In the genomic region with DNA sequence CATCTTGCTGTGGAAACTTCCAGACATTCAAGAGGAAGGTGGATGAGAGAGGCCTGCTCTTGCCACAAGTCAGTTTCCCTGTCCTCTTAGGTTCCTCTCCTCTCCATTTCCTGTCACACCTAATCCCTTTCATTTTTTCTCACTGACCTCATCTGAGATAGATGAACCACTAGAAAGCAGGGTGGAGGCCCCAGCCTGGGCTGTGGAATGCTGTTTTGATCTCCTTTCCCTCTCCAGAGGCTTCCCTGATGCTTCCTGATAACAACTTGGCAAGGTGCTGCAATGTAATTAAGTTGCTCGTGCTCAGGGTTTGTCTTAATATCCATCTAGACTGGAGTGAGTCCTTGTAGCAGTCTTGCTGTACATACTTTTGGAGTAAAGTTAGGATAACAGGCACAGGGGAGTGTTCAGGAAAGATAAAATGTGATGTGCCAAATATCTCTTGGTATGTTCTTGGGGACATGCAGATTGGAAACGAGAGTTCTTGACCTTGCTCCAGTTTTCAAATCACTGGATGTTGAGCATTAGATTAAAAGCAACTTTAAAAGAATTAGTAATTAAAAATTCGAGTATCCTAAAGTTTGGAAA, we compare ENCODE assay signal across 10 cellular contexts. TPM values are rescaled to one million over a fixed set of nuclear protein-coding genes. Genes with fewer than 3 reads are reported as not detected.
A peak's percentile ranks its signal among the peaks of the same experiment; 100 is the strongest.
DNase-seq lines count a peak whose midpoint lies in the region; ATAC-seq, FAIRE-seq and TF ChIP-seq lines count a peak whose summit lies in the region.
"Had no signal": no experiment of that assay in that cellular context is flagged by ENCODE, and none has a peak within 500 bp of the region (broad histone marks: within the 10 kb centered on the region; RNA-seq: fewer than 3 reads in every experiment).

No MANE protein-coding gene starts in this region.

- FAIRE-seq in RCC 7860 (lab: Jason Lieb, UNC), result peak; percentile 67

- intact Hi-C loops in CD4-positive, alpha-beta T cell (cut with DNase I, micrococcal nuclease), result no loop called here

- TF ChIP-seq EP300 in suprapubic skin (IDR thresholded peaks at IDR 0.05), result no peak

- no peak overlapping the region for H3K4me3 Mint-ChIP-seq in T-helper 1 cell treated with Interleukin-12 subunit alpha and Interleukin-12 subunit beta and Interleukin-4 antibody, amounts not matched to agents 30 μg/mL and 1 μg/mL, for 36 hours
- no peak overlapping the region for H3K4me3 Mint-ChIP-seq in CD4-positive, alpha-beta T cell

- H3K36me3 ChIP-seq in suprapubic skin, result peaks cover 49% of the 10 kb centered on the region

- TF ChIP-seq CTCF in foreskin keratinocyte (conservative IDR thresholded peaks at IDR 0.05) (no peak), suprapubic skin (IDR thresholded peaks at IDR 0.05) (no peak)
- TF ChIP-seq CTCF in CD4-positive, alpha-beta T cell (IDR thresholded peaks at IDR 0.05), result no peak

- ATAC-seq in foreskin keratinocyte (peak; percentile 78), HG02798 (IDR thresholded peaks at IDR 0.05; ENCODE audit: poor library complexity, unreplicated experiment) (no peak)
- ATAC-seq in CD4-positive, alpha-beta T cell (ENCODE audit: poor library complexity), result no peak

- peaks cover 8% of the 10 kb centered on the region for H3K36me3 Mint-ChIP-seq in T-helper 1 cell treated with Interleukin-12 subunit alpha and Interleukin-12 subunit beta and Interleukin-4 antibody, amounts not matched to agents 30 μg/mL and 1 μg/mL, for 36 hours (ENCODE audit: low read depth)
- peaks cover 57% of the 10 kb centered on the region for H3K36me3 Mint-ChIP-seq in CD4-positive, alpha-beta T cell (ENCODE audit: low read depth)

- peaks cover 29% of the 10 kb centered on the region for H3K4me1 ChIP-seq in foreskin keratinocyte
- H3K4me1 ChIP-seq in suprapubic skin, result peaks cover 21% of the 10 kb centered on the region
- H3K4me1 ChIP-seq: BLaER1 had no signal

- in situ Hi-C loops in KBM-7 (cut with MboI; ENCODE audit: low pct_unique_long_range_greater_than_20kb, low sequenced_read_pairs), result no loop called here

- POLR2A ChIA-PET in CD4-positive, alpha-beta T cell (lab: Charles Lee), result interaction anchor here (1.8 kb wide), 1 partner anchor 12 kb away, joined by 5 read pairs; the partner anchor contains the start of gene IFT25

- H3K4me3 ChIP-seq in suprapubic skin, result no peak overlapping the region
- H3K4me3 ChIP-seq: BLaER1 had no signal

- peaks cover 13% of the 10 kb centered on the region for H3K4me1 Mint-ChIP-seq in T-helper 1 cell treated with Interleukin-12 subunit alpha and Interleukin-12 subunit beta and Interleukin-4 antibody, amounts not matched to agents 30 μg/mL and 1 μg/mL, for 36 hours (ENCODE audit: low read depth)
- peaks cover 4% of the 10 kb centered on the region for H3K4me1 Mint-ChIP-seq in CD4-positive, alpha-beta T cell (ENCODE audit: low read depth)

- no peaks in the 10 kb centered on the region for H3K27me3 Mint-ChIP-seq in T-helper 1 cell treated with Interleukin-12 subunit alpha and Interleukin-12 subunit beta and Interleukin-4 antibody, amounts not matched to agents 30 μg/mL and 1 μg/mL, for 36 hours (ENCODE audit: low read depth)
- no peaks in the 10 kb centered on the region for H3K27me3 Mint-ChIP-seq in CD4-positive, alpha-beta T cell

- DNase-seq in T-helper 1 cell, result no peak
- DNase-seq in RCC 7860 (ENCODE audit: low spot score), result peak; percentile 75
- peak; percentile 76 to 87 for DNase-seq in foreskin keratinocyte
- DNase-seq in suprapubic skin (ENCODE audit: low spot score in 2 of 2), result no peak
- DNase-seq in CD4-positive, alpha-beta T cell, result no peak
- DNase-seq in KBM-7, result no peak
- DNase-seq: stimulated activated naive CD4-positive, alpha-beta T cell treated with Interleukin-2 at 50 U/mL for 16 hours had no signal

- peak overlapping the region; percentile 38 for H3K27ac Mint-ChIP-seq in T-helper 1 cell treated with Interleukin-12 subunit alpha and Interleukin-12 subunit beta and Interleukin-4 antibody, amounts not matched to agents 30 μg/mL and 1 μg/mL, for 36 hours
- H3K27ac Mint-ChIP-seq in CD4-positive, alpha-beta T cell, result no peak overlapping the region

- H3K27ac ChIP-seq in foreskin keratinocyte (peak overlapping the region; percentile 36), suprapubic skin (peak overlapping the region; percentile 72)
- no peak overlapping the region for H3K27ac ChIP-seq in CD4-positive, alpha-beta T cell (ENCODE audit: low read depth, low read length)
- H3K27ac ChIP-seq: BLaER1 had no signal

- H3K9me3 ChIP-seq in suprapubic skin, result no peaks in the 10 kb centered on the region
- H3K9me3 ChIP-seq in CD4-positive, alpha-beta T cell (ENCODE audit: control insufficient read depth, low read length), result no peaks in the 10 kb centered on the region
- H3K9me3 ChIP-seq: BLaER1 had no signal

- 38% methylated on average over 3 of the region's 3 CpGs for WGBS in suprapubic skin

- CTCF ChIA-PET in CD4-positive, alpha-beta T cell (lab: Charles Lee), result no interaction called here

- H3K27me3 ChIP-seq in foreskin keratinocyte (no peaks in the 10 kb centered on the region), suprapubic skin (no peaks in the 10 kb centered on the region)
- H3K27me3 ChIP-seq in CD4-positive, alpha-beta T cell (ENCODE audit: control insufficient read depth, insufficient read depth, low read length), result no peaks in the 10 kb centered on the region
- H3K27me3 ChIP-seq: BLaER1 had no signal

- no peaks in the 10 kb centered on the region for H3K9me3 Mint-ChIP-seq in T-helper 1 cell treated with Interleukin-12 subunit alpha and Interleukin-12 subunit beta and Interleukin-4 antibody, amounts not matched to agents 30 μg/mL and 1 μg/mL, for 36 hours
- no peaks in the 10 kb centered on the region for H3K9me3 Mint-ChIP-seq in CD4-positive, alpha-beta T cell

- no peak for TF ChIP-seq POLR2A in suprapubic skin (IDR thresholded peaks at IDR 0.05)

RNA-seq across cellular contexts. Expression of gene LRRC42, which starts 11.2 kb away (rescaled TPM):
- 53.9 and 71.2 TPM in 2 replicates for total RNA-seq in foreskin keratinocyte
- polyA plus RNA-seq in foreskin keratinocyte, result 52.0 and 71.4 TPM in 2 replicates
- 10 to 100 TPM; 22.2 to 31.1 (median 28.3) TPM for total RNA-seq in suprapubic skin
- total RNA-seq in CD4-positive, alpha-beta T cell, result 1 to 10 TPM; 3.9 to 5.0 TPM

RNA-seq across cellular contexts. Expression of gene IFT25, which starts 11.8 kb away (rescaled TPM):
- total RNA-seq in foreskin keratinocyte (35.2 and 42.3 TPM in 2 replicates), suprapubic skin (10 to 100 TPM in 3 of 4 donors, 1 to 10 TPM in 1; 8.8 to 36.5 (median 13.8) TPM)
- polyA plus RNA-seq in foreskin keratinocyte, result 49.5 and 55.5 TPM in 2 replicates
- total RNA-seq in CD4-positive, alpha-beta T cell, result 10 to 100 TPM; 12.7 to 13.9 TPM

Comparison
In these comparisons a context has a peak if more than half of its experiments do, and no peak if none do; other contexts are left out.
1. DNase-seq: peak in RCC 7860 (single experiment) and foreskin keratinocyte (2 of 2); none in T-helper 1 cell (0 of 5), suprapubic skin (0 of 2), CD4-positive, alpha-beta T cell (0 of 10) and KBM-7 (single experiment).